11 cellular contexts compared by ENCODE assay signal in the genomic region with DNA sequence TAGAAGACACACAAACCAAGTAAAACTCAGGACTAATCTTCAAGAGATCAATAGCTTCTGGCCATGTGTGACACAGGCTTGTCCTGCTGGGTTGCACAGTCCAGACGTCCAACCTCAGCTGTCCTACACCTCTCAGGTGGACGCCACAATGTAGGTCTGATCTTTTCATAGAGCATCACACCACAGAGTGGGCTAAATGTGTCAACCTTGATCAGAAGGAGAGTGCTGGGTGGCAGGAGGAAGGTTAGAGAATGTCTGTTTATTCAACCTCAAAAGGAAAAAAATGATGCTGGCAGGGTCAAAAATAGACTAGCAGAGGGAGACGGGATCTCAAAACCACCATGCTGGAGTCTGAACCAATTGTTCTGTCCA. TPM values are rescaled to one million over a fixed set of nuclear protein-coding genes. Genes with fewer than 3 reads are reported as not detected.
DNase-seq lines count a peak whose midpoint lies in the region; ATAC-seq and TF ChIP-seq lines count a peak whose summit lies in the region.
"Had no signal": no experiment of that assay in that cellular context is flagged by ENCODE, and none has a peak within 500 bp of the region (broad histone marks: within the 10 kb centered on the region; RNA-seq: fewer than 3 reads in every experiment).

No MANE protein-coding gene starts in this region.

- H3K4me3 ChIP-seq in gastroesophageal sphincter (no peak overlapping the region), muscle layer of duodenum (ENCODE audit: low read depth in 1 of 2, low read length in 2 of 2) (peak overlapping the region in 1 of 2 donors; percentile 39), tibial artery (peak overlapping the region in 1 of 2 donors; percentile 13), ovary (no peak overlapping the region), PC-9 (no peak overlapping the region)

- H3K27me3 ChIP-seq in gastroesophageal sphincter, result no peaks in the 10 kb centered on the region
- no peaks in the 10 kb centered on the region for H3K27me3 ChIP-seq in muscle layer of duodenum (ENCODE audit: low read depth, low read length)
- H3K27me3 ChIP-seq in tibial artery, result no peaks in the 10 kb centered on the region
- no peaks in the 10 kb centered on the region for H3K27me3 ChIP-seq in ovary
- H3K27me3 ChIP-seq in PC-9 (ENCODE audit: insufficient read depth, low read depth), result no peaks in the 10 kb centered on the region
- H3K27me3 ChIP-seq: brain microvascular endothelial cell, foreskin keratinocyte had no signal

- H3K9me3 ChIP-seq in gastroesophageal sphincter (no peaks in the 10 kb centered on the region), muscle layer of duodenum (ENCODE audit: control insufficient read depth in 1 of 2, low read length in 2 of 2) (no peaks in the 10 kb centered on the region), tibial artery (no peaks in the 10 kb centered on the region), ovary (no peaks in the 10 kb centered on the region), PC-9 (ENCODE audit: insufficient read depth, low read depth) (no peaks in the 10 kb centered on the region)
- H3K9me3 ChIP-seq: thoracic aorta had no signal

- peaks cover 21 to 73% (median 35%) of the 10 kb centered on the region in 3 donors for H3K4me1 ChIP-seq in gastroesophageal sphincter
- peaks cover 20 to 45% of the 10 kb centered on the region in 2 donors for H3K4me1 ChIP-seq in muscle layer of duodenum (ENCODE audit: control insufficient read depth in 1 of 2, insufficient read depth in 2 of 2, low read length in 2 of 2)
- H3K4me1 ChIP-seq in tibial artery, result peaks cover 0 to 79% (median 50%) of the 10 kb centered on the region in 4 donors
- peaks cover 7% of the 10 kb centered on the region for H3K4me1 ChIP-seq in ovary (ENCODE audit: insufficient read depth)
- no peaks in the 10 kb centered on the region for H3K4me1 ChIP-seq in PC-9 (replicated peaks; ENCODE audit: insufficient read depth)

- no peaks in the 10 kb centered on the region for H3F3A ChIP-seq in PC-9 (ENCODE audit: insufficient read depth, low read depth)

- ATAC-seq in gastroesophageal sphincter, result no peak

- H3K36me3 ChIP-seq in gastroesophageal sphincter, result no peaks in the 10 kb centered on the region
- no peaks in the 10 kb centered on the region for H3K36me3 ChIP-seq in muscle layer of duodenum (ENCODE audit: control insufficient read depth in 1 of 2, insufficient read depth in 2 of 2, low read length in 2 of 2)
- H3K36me3 ChIP-seq in tibial artery, result no peaks in the 10 kb centered on the region
- no peaks in the 10 kb centered on the region for H3K36me3 ChIP-seq in ovary
- H3K36me3 ChIP-seq in PC-9 (ENCODE audit: low read depth), result no peaks in the 10 kb centered on the region
- H3K36me3 ChIP-seq: brain microvascular endothelial cell, thoracic aorta had no signal

- intact Hi-C loops in tibial artery (cut with DNase I; ENCODE audit: low total_unique reads), result loop anchor here (5.0 kb wide), 1 partner anchor 33 kb away; no protein-coding TSS in a partner anchor
- intact Hi-C loops in ovary (cut with DNase I), result no loop called here
- intact Hi-C loops in PC-9 (cut with micrococcal nuclease; ENCODE audit: unreplicated experiment), result no loop called here

- no peaks in the 10 kb centered on the region for H4K20me1 ChIP-seq in PC-9 (ENCODE audit: insufficient read depth)

- POLR2A ChIA-PET in PC-9 (lab: Charles Lee; ENCODE audit: unreplicated experiment), result no interaction called here

- H3K79me2 ChIP-seq in PC-9 (ENCODE audit: low read depth), result no peaks in the 10 kb centered on the region

- H3K9me2 ChIP-seq in PC-9 (ENCODE audit: insufficient read depth), result no peaks in the 10 kb centered on the region

- H3K27ac ChIP-seq in angular gyrus (ENCODE audit: low read depth, low read length) (peak overlapping the region; percentile 85), gastroesophageal sphincter (peak overlapping the region; percentile 70 to 84 (median 81)), muscle layer of duodenum (ENCODE audit: low read length) (peak overlapping the region; percentile 81), tibial artery (peak overlapping the region; percentile 71 to 89), ovary (peak overlapping the region in 1 of 2 donors; percentile 29), PC-9 (no peak overlapping the region)
- H3K27ac ChIP-seq: brain microvascular endothelial cell had no signal

- TF ChIP-seq CTCF in gastroesophageal sphincter (IDR thresholded peaks at IDR 0.05) (no peak), tibial artery (IDR thresholded peaks at IDR 0.05) (no peak), ovary (IDR thresholded peaks at IDR 0.05) (no peak), PC-9 (conservative IDR thresholded peaks at IDR 0.05) (no peak)

- CTCF ChIA-PET in PC-9 (lab: Charles Lee), result no interaction called here

- no TSS peak for BruUV-seq in PC-9 (replicated peaks; lab: Mats Ljungman, UMichigan)

- TF ChIP-seq EP300 in gastroesophageal sphincter (IDR thresholded peaks at IDR 0.05), result no peak
- TF ChIP-seq EP300 in ovary (IDR thresholded peaks at IDR 0.05), result no peak

- no peak overlapping the region for H3K4me2 ChIP-seq in PC-9

- WGBS in gastroesophageal sphincter (ENCODE audit: low coverage in 1 of 2), 2 donors, result 0 to 57% methylated on average over 1 of the region's 3 CpGs
- WGBS in ovary, 3 donors, result 61 to 69% (median 63%) methylated on average over 3 of the region's 3 CpGs

- H2AFZ ChIP-seq in PC-9, result no peak overlapping the region

- DNase-seq in tibial artery (no peak), ovary (no peak), PC-9 (no peak), NAMALWA (ENCODE audit: low spot score) (no peak)
- DNase-seq: effector memory CD4-positive, alpha-beta T cell had no signal

- no peak for TF ChIP-seq POLR2A in gastroesophageal sphincter (IDR thresholded peaks at IDR 0.05)
- no peak for TF ChIP-seq POLR2A in ovary (IDR thresholded peaks at IDR 0.05)

RNA-seq across cellular contexts. Expression of a gene that starts 41.7 kb away (rescaled TPM):
- total RNA-seq in gastroesophageal sphincter (10 to 100 TPM; 18.3 to 49.1 (median 29.0) TPM), ovary (1 to 10 TPM; 1.4 to 9.2 (median 3.7) TPM), PC-9 (2021) (0.68 and 1.2 TPM in 2 replicates)
- 1 to 10 TPM; 2.1 to 5.2 TPM for polyA plus RNA-seq in ovary
